In the genomic region with DNA sequence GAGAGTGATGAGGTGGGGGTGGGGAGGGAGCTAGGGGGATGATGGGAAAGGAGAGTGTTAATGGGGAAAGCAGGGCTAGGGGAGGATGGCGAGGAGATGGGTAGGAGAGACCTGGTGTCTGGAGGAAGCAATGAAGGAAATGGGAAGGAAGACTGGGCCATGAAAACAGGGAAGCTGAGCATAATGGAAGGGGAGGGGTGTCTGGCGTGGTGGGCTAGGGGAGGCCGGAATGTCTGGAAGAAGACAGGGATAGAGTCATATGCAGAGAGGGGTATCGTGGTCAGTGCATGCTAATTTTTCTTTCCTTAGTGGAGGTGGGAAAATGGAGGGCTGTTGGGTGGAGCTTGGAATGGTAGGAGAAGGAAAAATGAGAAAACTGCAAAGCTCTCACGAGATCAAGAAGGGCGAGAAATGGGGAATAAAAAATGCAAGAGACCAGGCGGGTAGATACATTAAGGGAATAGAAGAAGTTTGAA, we compare ENCODE assay signal across 8 cellular contexts. TPM values are rescaled to one million over a fixed set of nuclear protein-coding genes. Genes with fewer than 3 reads are reported as not detected.
DNase-seq lines count a peak whose midpoint lies in the region; TF ChIP-seq lines count a peak whose summit lies in the region.

No MANE protein-coding gene starts in this region.

- TF ChIP-seq POLR2A in prostate gland (IDR thresholded peaks at IDR 0.05): no peak

- peak overlapping the region; percentile 59 for H3K4me3 ChIP-seq in SJSA1
- peak overlapping the region; percentile 75 to 99 (median 90) for H3K4me3 ChIP-seq in fibroblast of lung (replicated peaks in 1 of 4; ENCODE audit: control extremely low read depth in 1 of 4, insufficient read depth in 1 of 4, low read depth in 3 of 4, low read length in 4 of 4)
- H3K4me3 ChIP-seq in prostate gland: peak overlapping the region; percentile 69 to 79

- intact Hi-C loops in prostate gland (cut with DNase I): loop anchor here (5.0 to 10.0 kb wide), 3 partner anchors 50 to 158 kb away; a partner anchor contains a TSS

- DNase-seq in NCI-H2171 treated with DMSO at 0.1 percent for 48 hours (lab: John Stamatoyannopoulos, UW): peak; percentile 50
- no peak for DNase-seq in NCI-H2171 (lab: John Stamatoyannopoulos, UW)
- DNase-seq in SJSA1 (ENCODE audit: low read depth in 1 of 2, low spot score in 2 of 2): peak in 1 of 2 experiments; percentile 20
- DNase-seq in fibroblast of lung (ENCODE audit: low read depth in 2 of 2): peak; percentile 39 to 44
- no peak for DNase-seq in prostate gland (ENCODE audit: low spot score)
- no peak for DNase-seq in DMS153 (lab: John Stamatoyannopoulos, UW)
- no peak for DNase-seq in HuH-7.5 (ENCODE audit: low spot score)
- no peak for DNase-seq in GM13976 (ENCODE audit: low spot score)

- H3K9ac ChIP-seq in fibroblast of lung (ENCODE audit: insufficient read depth, low read length): peak overlapping the region; percentile 78

- no peak for TF ChIP-seq CTCF in fibroblast of lung (conservative IDR thresholded peaks at IDR 0.05 in 1 of 2, IDR thresholded peaks at IDR 0.05 in 1 of 2; ENCODE audit: low read depth in 1 of 2, low read length in 2 of 2)
- no peak for TF ChIP-seq CTCF in prostate gland (IDR thresholded peaks at IDR 0.05)
- TF ChIP-seq CTCF in GM13976 (IDR thresholded peaks at IDR 0.05; ENCODE audit: borderline replicate concordance, control extremely low read depth, extremely low read depth, insufficient read depth, missing control alignments): no peak

- no peaks in the 10 kb centered on the region for H3K27me3 ChIP-seq in SJSA1 (replicated peaks)
- H3K27me3 ChIP-seq in fibroblast of lung (ENCODE audit: control insufficient read depth, insufficient read depth, low read length): no peaks in the 10 kb centered on the region
- H3K27me3 ChIP-seq in prostate gland (replicated peaks; ENCODE audit: insufficient read depth): no peaks in the 10 kb centered on the region

- H3K4me1 ChIP-seq in SJSA1 (replicated peaks) (peaks cover 7% of the 10 kb centered on the region; the same call in 1 of the 2 replicates), fibroblast of lung (ENCODE audit: control insufficient read depth, extremely low read depth, insufficient read depth, low read length) (peaks cover 20% of the 10 kb centered on the region), prostate gland (replicated peaks) (peaks cover 8% of the 10 kb centered on the region)

- H3K79me2 ChIP-seq in fibroblast of lung (ENCODE audit: control insufficient read depth, insufficient read depth, low read length): peaks cover 47% of the 10 kb centered on the region

- H4K20me1 ChIP-seq in fibroblast of lung (ENCODE audit: control insufficient read depth, extremely low read depth, insufficient read depth, low read length): no peaks in the 10 kb centered on the region

- H3K9me3 ChIP-seq in SJSA1 (replicated peaks): no peaks in the 10 kb centered on the region
- H3K9me3 ChIP-seq in fibroblast of lung (ENCODE audit: control insufficient read depth, insufficient read depth, low read depth, low read length): no peaks in the 10 kb centered on the region
- H3K9me3 ChIP-seq in prostate gland: no peaks in the 10 kb centered on the region

- H3K27ac ChIP-seq in SJSA1: peak overlapping the region; percentile 53
- H3K27ac ChIP-seq in fibroblast of lung (ENCODE audit: insufficient read depth, low read length): peak overlapping the region; percentile 77
- peak overlapping the region; percentile 82 to 84 for H3K27ac ChIP-seq in prostate gland

- H2AFZ ChIP-seq in fibroblast of lung (ENCODE audit: low read length): no peak overlapping the region

- peak overlapping the region; percentile 85 for H3K4me2 ChIP-seq in fibroblast of lung (ENCODE audit: extremely low read depth, insufficient read depth, low read length)

- peaks cover 73% of the 10 kb centered on the region for H3K36me3 ChIP-seq in SJSA1
- peaks cover 30% of the 10 kb centered on the region for H3K36me3 ChIP-seq in fibroblast of lung (ENCODE audit: control insufficient read depth, insufficient read depth, low read length)
- peaks cover 8 to 15% of the 10 kb centered on the region in 2 donors for H3K36me3 ChIP-seq in prostate gland

- 0% methylated on average over 7 of the region's 7 CpGs for WGBS in prostate gland

- in situ Hi-C loops in GM13976 (cut with MboI; ENCODE audit: low sequenced_read_pairs, unreplicated experiment): no loop called here

RNA-seq across cellular contexts. Expression of a gene that starts 0.4 kb away (rescaled TPM):
- total RNA-seq in SJSA1 (2014; rRNA removed; shearing (Covaris generic)): 109 and 118 TPM in 2 replicates
- 54.5 and 72.2 TPM in 2 replicates for total RNA-seq in fibroblast of lung
- polyA plus RNA-seq in fibroblast of lung: 44.3 and 54.0 TPM in 2 replicates
- polyA plus RNA-seq in fibroblast of lung (2012): 54.7 and 66.3 TPM in 2 replicates
- polyA minus RNA-seq in fibroblast of lung (ENCODE audit: low replicate concordance): 99.7 and 141 TPM in 2 replicates
- total RNA-seq in prostate gland: 100 to 1,000 TPM; 138 to 148 TPM

RNA-seq across cellular contexts. Expression of a gene that starts 0.7 kb away (rescaled TPM):
- total RNA-seq in SJSA1 (2014; rRNA removed; shearing (Covaris generic)): 118 and 134 TPM in 2 replicates
- total RNA-seq in fibroblast of lung (52.1 and 60.9 TPM in 2 replicates), prostate gland (10 to 100 TPM; 67.9 to 95.9 TPM)
- polyA plus RNA-seq in fibroblast of lung: 81.0 and 111 TPM in 2 replicates
- 119 and 155 TPM in 2 replicates for polyA plus RNA-seq in fibroblast of lung (2012)
- 53.3 and 64.5 TPM in 2 replicates for polyA minus RNA-seq in fibroblast of lung (ENCODE audit: low replicate concordance)

RNA-seq across cellular contexts. Expression of a gene that starts 7.0 kb away (rescaled TPM):
- total RNA-seq in SJSA1 (2014; rRNA removed; shearing (Covaris generic)): 143 and 184 TPM in 2 replicates
- total RNA-seq in fibroblast of lung: 72.4 and 73.0 TPM in 2 replicates
- polyA plus RNA-seq in fibroblast of lung: 88.0 and 110 TPM in 2 replicates
- 86.4 and 113 TPM in 2 replicates for polyA plus RNA-seq in fibroblast of lung (2012)
- polyA minus RNA-seq in fibroblast of lung (ENCODE audit: low replicate concordance): 20.4 and 32.4 TPM in 2 replicates
- total RNA-seq in prostate gland: 10 to 100 TPM; 45.1 to 50.8 TPM

RNA-seq across cellular contexts. Expression of a gene that starts 30.1 kb away (rescaled TPM):
- 63.4 and 78.4 TPM in 2 replicates for total RNA-seq in SJSA1 (2014; rRNA removed; shearing (Covaris generic))
- 20.0 and 27.1 TPM in 2 replicates for total RNA-seq in fibroblast of lung
- 39.3 and 59.9 TPM in 2 replicates for polyA plus RNA-seq in fibroblast of lung
- polyA plus RNA-seq in fibroblast of lung (2012): 33.5 and 45.6 TPM in 2 replicates
- 84.8 and 97.0 TPM in 2 replicates for polyA minus RNA-seq in fibroblast of lung (ENCODE audit: low replicate concordance)
- 10 to 100 TPM; 55.1 to 95.9 TPM for total RNA-seq in prostate gland

RNA-seq across cellular contexts. Expression of a gene that starts 35.5 kb away (rescaled TPM):
- 25.1 and 30.0 TPM in 2 replicates for total RNA-seq in SJSA1 (2014; rRNA removed; shearing (Covaris generic))
- total RNA-seq in fibroblast of lung: 49.2 and 61.4 TPM in 2 replicates
- polyA plus RNA-seq in fibroblast of lung: 4.0 and 5.3 TPM in 2 replicates
- polyA plus RNA-seq in fibroblast of lung (2012): 10.5 and 12.8 TPM in 2 replicates
- polyA minus RNA-seq in fibroblast of lung (ENCODE audit: low replicate concordance): 15.7 and 34.8 TPM in 2 replicates
- 10 to 100 TPM; 23.9 to 57.9 TPM for total RNA-seq in prostate gland

Comparison
In these comparisons a context has a peak if more than half of its experiments do, and no peak if none do; other contexts are left out.
1. DNase-seq: peak in NCI-H2171 treated with DMSO at 0.1 percent for 48 hours (single experiment) and fibroblast of lung (2 of 2); none in NCI-H2171 (single experiment), prostate gland (single experiment), DMS153 (single experiment), HuH-7.5 (single experiment) and GM13976 (single experiment).
2. Peak in every context shown above with its lines, with median percentiles within 50 percentile points of each other: H3K27ac ChIP-seq and H3K4me3 ChIP-seq.